Comparison of ENCODE assay signal across 1 cellular context in genomic region chr19:46404884-46405658, GRCh38.
TF ChIP-seq lines count a peak whose summit lies in the region.

No MANE protein-coding gene starts in this region.

TF ChIP-seq in HepG2, 621 proteins besides CTCF, POLR2A, EP300 and RAD21 (continues in another document):
- TF ChIP-seq ZNF362 (CRISPR knock-in tag; IDR thresholded peaks at IDR 0.05; ENCODE audit: borderline replicate concordance): no peak
- TF ChIP-seq BORCS8-MEF2B (CRISPR knock-in tag; IDR thresholded peaks at IDR 0.05): no peak
- TF ChIP-seq SNAI1 (CRISPR knock-in tag; IDR thresholded peaks at IDR 0.05; ENCODE audit: borderline replicate concordance): no peak
- TF ChIP-seq TGIF2 (CRISPR knock-in tag; IDR thresholded peaks at IDR 0.05): no peak
- no peak for TF ChIP-seq E2F1 (CRISPR knock-in tag; IDR thresholded peaks at IDR 0.05)
- TF ChIP-seq PAWR (CRISPR knock-in tag; IDR thresholded peaks at IDR 0.05; ENCODE audit: borderline replicate concordance): 0 out of 2 replicates have a peak, but pooled peaks have one; percentile 25
- no peak for TF ChIP-seq NFE2L1 (CRISPR knock-in tag; IDR thresholded peaks at IDR 0.05; ENCODE audit: borderline replicate concordance)
- TF ChIP-seq SRF (IDR thresholded peaks at IDR 0.05; ENCODE audit: low read depth, low read length): no peak
- no peak for TF ChIP-seq ATF7-NPFF (CRISPR knock-in tag; IDR thresholded peaks at IDR 0.05; ENCODE audit: low read depth)
- TF ChIP-seq LCORL (IDR thresholded peaks at IDR 0.05): no peak
- TF ChIP-seq LCORL (CRISPR knock-in tag; IDR thresholded peaks at IDR 0.05): 0 out of 2 replicates have a peak, but pooled peaks have one; percentile 2
- TF ChIP-seq MNT (IDR thresholded peaks at IDR 0.05): no peak
- no peak for TF ChIP-seq PLRG1 (conservative IDR thresholded peaks at IDR 0.05)
- TF ChIP-seq ZFP90 (CRISPR knock-in tag; IDR thresholded peaks at IDR 0.05; ENCODE audit: borderline replicate concordance): peak; percentile 25; the same call in 1 of the 2 replicates
- 0 out of 2 replicates have a peak, but pooled peaks have one; percentile 14 for TF ChIP-seq ISX (CRISPR knock-in tag; conservative IDR thresholded peaks at IDR 0.05)
- no peak for TF ChIP-seq SSRP1 (CRISPR knock-in tag; IDR thresholded peaks at IDR 0.05)
- TF ChIP-seq FOXP4 (CRISPR knock-in tag; IDR thresholded peaks at IDR 0.05): 0 out of 2 replicates have a peak, but pooled peaks have one; percentile 2
- peak; percentile 83; the same call in 1 of the 2 replicates for TF ChIP-seq ZBTB33 (CRISPR knock-in tag; IDR thresholded peaks at IDR 0.05)
- TF ChIP-seq SPEN (CRISPR knock-in tag; IDR thresholded peaks at IDR 0.05; ENCODE audit: low read depth): 0 out of 2 replicates have a peak, but pooled peaks have one; percentile 3
- no peak for TF ChIP-seq NCOA2 (CRISPR knock-in tag; IDR thresholded peaks at IDR 0.05)
- TF ChIP-seq ZNF567 (CRISPR knock-in tag; IDR thresholded peaks at IDR 0.05; ENCODE audit: borderline replicate concordance): 0 out of 2 replicates have a peak, but pooled peaks have one; percentile 13
- TF ChIP-seq ZNF614 (CRISPR knock-in tag; IDR thresholded peaks at IDR 0.05; ENCODE audit: borderline replicate concordance): no peak
- TF ChIP-seq ONECUT2 (CRISPR knock-in tag; IDR thresholded peaks at IDR 0.05): no peak
- TF ChIP-seq NFATC3 (CRISPR knock-in tag; IDR thresholded peaks at IDR 0.05): no peak
- 0 out of 2 replicates have a peak, but pooled peaks have one; percentile 2 for TF ChIP-seq ZNF121 (CRISPR knock-in tag; IDR thresholded peaks at IDR 0.05)
- TF ChIP-seq ZNF10 (CRISPR knock-in tag; IDR thresholded peaks at IDR 0.05; ENCODE audit: borderline replicate concordance, low read depth): no peak
- TF ChIP-seq ZNF792 (CRISPR knock-in tag; IDR thresholded peaks at IDR 0.05): 0 out of 2 replicates have a peak, but pooled peaks have one; percentile 5
- no peak for TF ChIP-seq ZHX1 (CRISPR knock-in tag; IDR thresholded peaks at IDR 0.05; ENCODE audit: low read depth)
- no peak for TF ChIP-seq ZNF496 (CRISPR knock-in tag; IDR thresholded peaks at IDR 0.05; ENCODE audit: insufficient replicate concordance)
- no peak for TF ChIP-seq ZSCAN12 (CRISPR knock-in tag; IDR thresholded peaks at IDR 0.05)
- TF ChIP-seq ZBTB34 (CRISPR knock-in tag; IDR thresholded peaks at IDR 0.05): 0 out of 2 replicates have a peak, but pooled peaks have one; percentile 2
- TF ChIP-seq MAZ (IDR thresholded peaks at IDR 0.05; ENCODE audit: borderline replicate concordance, low read depth, low read length): no peak
- no peak; the same call in 1 of the 2 replicates for TF ChIP-seq MAZ (CRISPR knock-in tag; IDR thresholded peaks at IDR 0.05; ENCODE audit: low read depth)
- no peak for TF ChIP-seq ZNF562 (CRISPR knock-in tag; IDR thresholded peaks at IDR 0.05; ENCODE audit: borderline replicate concordance)
- TF ChIP-seq ZNF766 (CRISPR knock-in tag; IDR thresholded peaks at IDR 0.05; ENCODE audit: borderline replicate concordance): no peak
- 0 out of 2 replicates have a peak, but pooled peaks have one; percentile 14 for TF ChIP-seq RBFOX2 (IDR thresholded peaks at IDR 0.05; ENCODE audit: low read depth, low read length)
- TF ChIP-seq NONO (IDR thresholded peaks at IDR 0.05): no peak
- no peak for TF ChIP-seq NONO (CRISPR knock-in tag; conservative IDR thresholded peaks at IDR 0.05)
- no peak for TF ChIP-seq SATB2 (CRISPR knock-in tag; IDR thresholded peaks at IDR 0.05)
- TF ChIP-seq PPARG (CRISPR knock-in tag; conservative IDR thresholded peaks at IDR 0.05): no peak
- no peak for TF ChIP-seq TFDP2 (CRISPR knock-in tag; IDR thresholded peaks at IDR 0.05)
- no peak for TF ChIP-seq CHD4 (IDR thresholded peaks at IDR 0.05; ENCODE audit: borderline replicate concordance, low read length)
- TF ChIP-seq ZNF777 (CRISPR knock-in tag; IDR thresholded peaks at IDR 0.05): 0 out of 2 replicates have a peak, but pooled peaks have one; percentile 41
- 0 out of 2 replicates have a peak, but pooled peaks have one; percentile 6 for TF ChIP-seq CREB3 (CRISPR knock-in tag; IDR thresholded peaks at IDR 0.05)
- TF ChIP-seq MAFK (conservative IDR thresholded peaks at IDR 0.05 in 1 of 2, IDR thresholded peaks at IDR 0.05 in 1 of 2; ENCODE audit: low read length in 2 of 2): no peak
- TF ChIP-seq U2AF2 (IDR thresholded peaks at IDR 0.05; ENCODE audit: low read depth, low read length): no peak
- no peak for TF ChIP-seq JUNB (CRISPR knock-in tag; IDR thresholded peaks at IDR 0.05; ENCODE audit: borderline replicate concordance)
- TF ChIP-seq ZNF543 (CRISPR knock-in tag; IDR thresholded peaks at IDR 0.05): 0 out of 2 replicates have a peak, but pooled peaks have one; percentile 1
- TF ChIP-seq ZNF770 (CRISPR knock-in tag; IDR thresholded peaks at IDR 0.05): peak; percentile 16; the same call in 1 of the 2 replicates
- no peak for TF ChIP-seq MBD4 (IDR thresholded peaks at IDR 0.05; ENCODE audit: borderline replicate concordance, low read length)
- no peak for TF ChIP-seq SRSF1 (optimal IDR thresholded peaks at IDR 0.05; ENCODE audit: low read depth, low read length)
